18 cellular contexts compared by ENCODE assay signal in the genomic region with DNA sequence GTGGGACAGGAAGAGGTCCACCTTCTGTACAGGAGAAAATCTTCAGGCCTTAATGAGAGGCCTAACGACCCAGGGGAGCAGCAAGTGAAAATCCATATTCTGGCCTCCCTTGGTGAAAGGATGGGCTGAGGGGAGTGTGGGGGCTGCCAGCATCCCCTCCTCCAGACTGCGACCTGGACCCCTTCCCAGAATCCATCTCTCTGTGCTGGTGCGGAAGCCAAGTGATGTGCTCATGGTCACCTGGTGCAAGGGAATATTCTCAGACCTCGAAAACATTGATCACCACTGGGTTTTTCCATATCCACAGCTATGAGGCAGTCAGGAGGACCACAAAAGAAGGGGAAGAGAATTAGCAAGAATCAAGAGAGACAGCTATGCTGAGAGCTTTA. TPM values are rescaled to one million over a fixed set of nuclear protein-coding genes. Genes with fewer than 3 reads are reported as not detected.
"Had no signal": no experiment of that assay in that cellular context is flagged by ENCODE, and none has a peak within 500 bp of the region (broad histone marks: within the 10 kb centered on the region; RNA-seq: fewer than 3 reads in every experiment).

No MANE protein-coding gene starts in this region.

- H3K4me3 ChIP-seq: esophagus squamous epithelium, lung, SJCRH30, stomach, thyroid gland had no signal

- H3K27me3 ChIP-seq: brain microvascular endothelial cell, esophagus squamous epithelium, SJCRH30, stomach, thyroid gland had no signal

- H3K27ac ChIP-seq: brain microvascular endothelial cell, SJCRH30, thyroid gland had no signal

- H3K36me3 ChIP-seq: brain microvascular endothelial cell, esophagus squamous epithelium, SJCRH30, stomach, thyroid gland had no signal

- H3K36me3 Mint-ChIP-seq: activated naive CD4-positive, alpha-beta T cell treated with anti-CD3 and anti-CD28 coated beads, Interleukin-2, amount 50 U/mL, for 72 hours; natural killer cell had no signal

- H3K27ac Mint-ChIP-seq: activated CD4-positive, alpha-beta T cell treated with anti-CD3 and anti-CD28 coated beads, Interleukin-2, amount 10 ng/mL, durations not matched to agents 7 days and 5 days; activated naive CD4-positive, alpha-beta T cell treated with anti-CD3 and anti-CD28 coated beads, Interleukin-2, amount 50 U/mL, for 72 hours; natural killer cell had no signal

- H3K4me3 Mint-ChIP-seq: activated CD4-positive, alpha-beta T cell treated with anti-CD3 and anti-CD28 coated beads, Interleukin-2, amount 10 ng/mL, durations not matched to agents 7 days and 5 days; natural killer cell had no signal

- DNase-seq: activated CD4-positive, alpha-beta T cell treated with anti-CD3 and anti-CD28 coated beads, Interleukin-2, amount 10 ng/mL, durations not matched to agents 7 days and 5 days; activated CD4-positive, CD25-positive, alpha-beta regulatory T cell; activated effector memory CD4-positive, alpha-beta T cell treated with Interleukin-2 at 50 U/mL for 16 hours; esophagus squamous epithelium; hippocampal formation; kidney glomerular epithelial cell; natural killer cell; occipital lobe; SJCRH30; stomach; thyroid gland had no signal

- H3K9me3 ChIP-seq: esophagus squamous epithelium, SJCRH30, stomach, thyroid gland had no signal

- H3K4me1 ChIP-seq: thyroid gland had no signal

- H3K4me1 Mint-ChIP-seq: activated CD4-positive, alpha-beta T cell treated with anti-CD3 and anti-CD28 coated beads, Interleukin-2, amount 10 ng/mL, durations not matched to agents 7 days and 5 days; natural killer cell had no signal

- ATAC-seq: activated naive CD4-positive, alpha-beta T cell treated with anti-CD3 and anti-CD28 coated beads, Interleukin-2, amount 50 U/mL, for 72 hours; natural killer cell had no signal

- H3K9me3 Mint-ChIP-seq: activated CD4-positive, alpha-beta T cell treated with anti-CD3 and anti-CD28 coated beads, Interleukin-2, amount 10 ng/mL, durations not matched to agents 7 days and 5 days; activated naive CD4-positive, alpha-beta T cell treated with anti-CD3 and anti-CD28 coated beads, Interleukin-2, amount 50 U/mL, for 72 hours; natural killer cell had no signal

RNA-seq across cellular contexts. Expression of gene FGF1, which starts 10.7 kb away (rescaled TPM):
- total RNA-seq: activated CD4-positive, alpha-beta T cell treated with anti-CD3 and anti-CD28 coated beads, Interleukin-2, amount 10 ng/mL, durations not matched to agents 7 days and 5 days; activated CD8-positive, alpha-beta memory T cell treated with anti-CD3 and anti-CD28 coated beads for 36 hours; activated naive CD4-positive, alpha-beta T cell treated with anti-CD3 and anti-CD28 coated beads, Interleukin-2, amount 50 U/mL, for 72 hours; mononuclear cell; natural killer cell; pulmonary artery endothelial cell; SJCRH30; T-helper 2 cell treated with Interferon-gamma antibody and Interleukin-4, amounts not matched to agents 100 ng/mL and 5 ng/mL, for 36 hours had no signal
